In genomic region chr3:105353485-105354161, GRCh38 we compare ENCODE assay signal across 8 cellular contexts. TPM values are rescaled to one million over a fixed set of nuclear protein-coding genes. Genes with fewer than 3 reads are reported as not detected.
A peak's percentile ranks its signal among the peaks of the same experiment; 100 is the strongest.
DNase-seq lines count a peak whose midpoint lies in the region; ATAC-seq, FAIRE-seq and TF ChIP-seq lines count a peak whose summit lies in the region.

No MANE protein-coding gene starts in this region.

- no peak overlapping the region; the same call in 1 of the 2 replicates for H2AFZ ChIP-seq in Karpas-422 (ENCODE audit: low read length)

- BruUV-seq in Caco-2 (replicated peaks; lab: Mats Ljungman, UMichigan) = no TSS peak

- H3K27ac ChIP-seq in cardiac muscle cell (no peak overlapping the region), Karpas-422 (ENCODE audit: low read length) (no peak overlapping the region)

- intact Hi-C loops in Caco-2 (cut with micrococcal nuclease; ENCODE audit: unreplicated experiment) = no loop called here

- H3K9me2 ChIP-seq in Karpas-422 (replicated peaks; ENCODE audit: insufficient read depth, low read length) = no peaks in the 10 kb centered on the region

- H3K4me3 Mint-ChIP-seq in Caco-2 (ENCODE audit: unreplicated experiment) = no peak overlapping the region

- H4K20me1 ChIP-seq in Karpas-422 (ENCODE audit: insufficient read depth, low read depth, low read length) = no peaks in the 10 kb centered on the region

- CTCF ChIA-PET in Caco-2 (lab: Charles Lee) = no interaction called here

- H3K9ac ChIP-seq in Karpas-422 (ENCODE audit: low read length) = no peak overlapping the region

- peak; percentile 90 for FAIRE-seq in RCC 7860 (lab: Jason Lieb, UNC)

- H3K27me3 ChIP-seq in cardiac muscle cell (peaks cover 57% of the 10 kb centered on the region), Karpas-422 (ENCODE audit: low read length) (no peaks in the 10 kb centered on the region), Caco-2 (replicated peaks; ENCODE audit: control insufficient read depth, insufficient read depth, low read length) (no peaks in the 10 kb centered on the region)

- H3K79me2 ChIP-seq in Karpas-422 (ENCODE audit: low read length) = no peaks in the 10 kb centered on the region

- TF ChIP-seq CTCF in cardiac muscle cell (IDR thresholded peaks at IDR 0.05; ENCODE audit: low read depth, low read length) = peak; percentile 9
- TF ChIP-seq CTCF in Caco-2 (IDR thresholded peaks at IDR 0.05; ENCODE audit: insufficient read depth in 1 of 2, low read depth in 1 of 2, low read length in 1 of 2, severe bottlenecking in 1 of 2, unreplicated experiment in 1 of 2) = no peak

- H3K36me3 Mint-ChIP-seq in Caco-2 (ENCODE audit: insufficient read depth, unreplicated experiment) = no peaks in the 10 kb centered on the region

- ATAC-seq in GM21447 (IDR thresholded peaks at IDR 0.05; ENCODE audit: unreplicated experiment) (peak; percentile 43), GM18520 (IDR thresholded peaks at IDR 0.05; ENCODE audit: unreplicated experiment) (no peak)

- POLR2A ChIA-PET in Caco-2 (lab: Charles Lee) = no interaction called here

- peaks cover 3% of the 10 kb centered on the region for H3K27me3 Mint-ChIP-seq in Caco-2 (ENCODE audit: insufficient read depth, unreplicated experiment)

- H3K4me1 Mint-ChIP-seq in Caco-2 (ENCODE audit: low read depth, unreplicated experiment) = no peaks in the 10 kb centered on the region

- H3K4me1 ChIP-seq in cardiac muscle cell (ENCODE audit: low read depth) (no peaks in the 10 kb centered on the region), Karpas-422 (ENCODE audit: low read length) (no peaks in the 10 kb centered on the region), Caco-2 (no peaks in the 10 kb centered on the region)

- H3K36me3 ChIP-seq in cardiac muscle cell (no peaks in the 10 kb centered on the region), Karpas-422 (ENCODE audit: insufficient read depth, low read length) (no peaks in the 10 kb centered on the region), Caco-2 (ENCODE audit: control insufficient read depth, insufficient read depth, low read length) (no peaks in the 10 kb centered on the region)

- H3K9me3 Mint-ChIP-seq in Caco-2 (ENCODE audit: unreplicated experiment) = no peaks in the 10 kb centered on the region

- no peaks in the 10 kb centered on the region for H3K9me3 ChIP-seq in cardiac muscle cell (ENCODE audit: low read depth)
- no peaks in the 10 kb centered on the region for H3K9me3 ChIP-seq in Karpas-422 (ENCODE audit: low read length)
- H3K9me3 ChIP-seq in Caco-2 = no peaks in the 10 kb centered on the region

- DNase-seq in RCC 7860 (ENCODE audit: low spot score) (peak; percentile 84), cardiac muscle cell (ENCODE audit: low read depth in 1 of 2, low spot score in 1 of 2) (peak; percentile 20 to 78), renal cortical epithelial cell (ENCODE audit: low read depth) (peak; percentile 76), Karpas-422 (no peak), Caco-2 (no peak), NCI-H82 (lab: John Stamatoyannopoulos, UW) (no peak)

- H3K4me3 ChIP-seq in cardiac muscle cell (peak overlapping the region; percentile 34), Karpas-422 (ENCODE audit: low read length) (no peak overlapping the region), Caco-2 (ENCODE audit: low read depth, low read length) (no peak overlapping the region)

- H3K4me2 ChIP-seq in Karpas-422 (ENCODE audit: low read depth, low read length, poor library complexity, severe bottlenecking) = no peak overlapping the region

- no peak overlapping the region for H3K27ac Mint-ChIP-seq in Caco-2 (ENCODE audit: unreplicated experiment)

RNA-seq across cellular contexts. Expression of gene ALCAM, which starts 13.1 kb away (rescaled TPM):
- 17.1 and 28.9 TPM in 2 replicates for total RNA-seq in cardiac muscle cell
- polyA plus RNA-seq in cardiac muscle cell = 15.3 and 22.8 TPM in 2 replicates
- 379 and 447 TPM in 2 replicates for total RNA-seq in renal cortical epithelial cell
- total RNA-seq in Karpas-422 (2014; rRNA removed; shearing (Covaris generic); ENCODE audit: low replicate concordance) = 5.8 and 16.4 TPM in 2 replicates
- 0.41 and 0.46 TPM in 2 replicates for total RNA-seq in Caco-2 (2022)

Comparison
In these comparisons a context has a peak if more than half of its experiments do, and no peak if none do; other contexts are left out.
1. DNase-seq: peak in RCC 7860 (single experiment), cardiac muscle cell (2 of 2) and renal cortical epithelial cell (single experiment); none in Karpas-422 (single experiment), Caco-2 (0 of 2) and NCI-H82 (single experiment).
2. RNA of gene ALCAM, which starts 13.1 kb away (total RNA-seq): 379 to 447 TPM in renal cortical epithelial cell; 17.1 to 28.9 TPM in cardiac muscle cell, 5.8 to 16.4 TPM in Karpas-422 and 0.41 to 0.46 TPM in Caco-2; every median in the first group is over 10 times any median in the second.